Comparison of ENCODE assay signal across 2 cellular contexts in genomic region chr2:21740529-21740928, GRCh38.
A peak's percentile ranks its signal among the peaks of the same experiment; 100 is the strongest.
TF ChIP-seq lines count a peak whose summit lies in the region.

No MANE protein-coding gene starts in this region.

TF ChIP-seq in SK-N-SH treated with all-trans-retinoic acid at 6 μM for 48 hours, 23 proteins besides CTCF, POLR2A, EP300 and RAD21 (continued from another document):
- TF ChIP-seq PATZ1 (CRISPR knock-in tag; IDR thresholded peaks at IDR 0.05; ENCODE audit: borderline replicate concordance) (no peak), TSHZ2 (CRISPR knock-in tag; IDR thresholded peaks at IDR 0.05) (peak; percentile 33; the same call in 1 of the 2 replicates), ZFP30 (CRISPR knock-in tag; IDR thresholded peaks at IDR 0.05) (no peak), OSR1 (CRISPR knock-in tag; IDR thresholded peaks at IDR 0.05) (no peak), ARNTL (CRISPR knock-in tag; IDR thresholded peaks at IDR 0.05; ENCODE audit: borderline replicate concordance, low read depth) (no peak), RARB (CRISPR knock-in tag; IDR thresholded peaks at IDR 0.05) (no peak), ISL1 (CRISPR knock-in tag; IDR thresholded peaks at IDR 0.05) (peak; percentile 17; the same call in 1 of the 2 replicates), SNAI2 (CRISPR knock-in tag; IDR thresholded peaks at IDR 0.05) (no peak), TCF4 (CRISPR knock-in tag; IDR thresholded peaks at IDR 0.05; ENCODE audit: borderline replicate concordance) (peak; percentile 76), POU6F1 (CRISPR knock-in tag; IDR thresholded peaks at IDR 0.05; ENCODE audit: borderline replicate concordance, low read depth) (no peak), CSRNP3 (CRISPR knock-in tag; IDR thresholded peaks at IDR 0.05) (no peak), ZNF8 (CRISPR knock-in tag; IDR thresholded peaks at IDR 0.05) (no peak)

TF ChIP-seq in SK-N-SH, 30 proteins besides CTCF, POLR2A, EP300 and RAD21 (continued from another document):
- no peak for TF ChIP-seq REST (IDR thresholded peaks at IDR 0.05; ENCODE audit: low read depth, low read length)
